8 cellular contexts compared by ENCODE assay signal in the genomic region with DNA sequence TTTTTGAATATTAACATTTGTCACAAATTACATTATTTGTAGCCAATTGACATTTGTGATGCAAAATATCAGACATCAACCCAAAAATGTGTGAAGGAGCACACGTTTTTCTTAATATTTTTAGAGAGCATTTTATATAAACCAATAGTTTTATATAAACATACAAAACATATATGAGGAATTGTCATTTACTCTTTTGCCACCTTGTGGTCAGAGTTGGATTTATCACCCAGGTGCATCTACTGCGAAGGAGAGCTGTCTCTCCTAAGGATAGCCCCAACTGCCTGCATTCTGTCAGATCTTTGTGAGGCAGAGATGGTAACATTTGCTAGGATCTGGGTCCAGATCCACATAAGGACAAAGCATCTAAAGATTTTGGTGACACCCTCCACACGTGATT. TPM values are rescaled to one million over a fixed set of nuclear protein-coding genes. Genes with fewer than 3 reads are reported as not detected.
DNase-seq lines count a peak whose midpoint lies in the region; FAIRE-seq and TF ChIP-seq lines count a peak whose summit lies in the region.

No MANE protein-coding gene starts in this region.

- no peak for FAIRE-seq in small intestine (lab: Jason Lieb, UNC)

- H3K9me3 ChIP-seq in HEK293 (ENCODE audit: control insufficient read depth, insufficient read depth, low read depth, low read length) (no peaks in the 10 kb centered on the region), small intestine (ENCODE audit: control insufficient read depth, low read depth) (no peaks in the 10 kb centered on the region)

- CTCF ChIA-PET in HEK293 (lab: Yijun Ruan, JAX): interaction anchor here (0.7 to 2.6 kb wide), 11 partner anchors 10 to 585 kb away, joined by 3 to 18 read pairs (median 4); no protein-coding TSS in a partner anchor

- 3 to 9% (median 8%) methylated on average over 3 of the region's 3 CpGs for WGBS in small intestine, 3 donors

- H3K36me3 ChIP-seq in HEK293 (ENCODE audit: control insufficient read depth in 2 of 2, insufficient read depth in 1 of 2, low read length in 2 of 2) (peaks cover 0 to 12% of the 10 kb centered on the region in 2 experiments; a peak in 1 of 3 replicates), small intestine (ENCODE audit: control insufficient read depth in 2 of 2, insufficient read depth in 2 of 2, low read length in 2 of 2) (no peaks in the 10 kb centered on the region)

- TF ChIP-seq CTCF in HEK293 (tag by site-specific recombination; IDR thresholded peaks at IDR 0.05) (no peak), fibroblast of mammary gland (conservative IDR thresholded peaks at IDR 0.05; ENCODE audit: control insufficient read depth, insufficient read depth, low read depth, low read length) (peak; percentile 52)

- POLR2A ChIA-PET in HEK293 (lab: Yijun Ruan, JAX): no interaction called here

- H3K27me3 ChIP-seq in small intestine (ENCODE audit: control insufficient read depth in 2 of 2, insufficient read depth in 2 of 2, low read length in 2 of 2): peaks cover 0 to 3% of the 10 kb centered on the region in 2 donors

- peak; percentile 36 for DNase-seq in NCI-H510A treated with DMSO at 0.1 percent for 48 hours (lab: John Stamatoyannopoulos, UW)
- no peak for DNase-seq in NCI-H510A (lab: John Stamatoyannopoulos, UW)
- DNase-seq in RKO (ENCODE audit: low spot score): peak; percentile 47
- DNase-seq in fibroblast of mammary gland (ENCODE audit: low read depth): peak; percentile 35
- DNase-seq in small intestine: peak; percentile 42
- DNase-seq in GOT3 (lab: John Stamatoyannopoulos, UW): no peak
- DNase-seq in posterior vena cava (ENCODE audit: low spot score): no peak

- no peaks in the 10 kb centered on the region for H3K4me1 ChIP-seq in HEK293 (ENCODE audit: control insufficient read depth, insufficient read depth, low read length)
- no peaks in the 10 kb centered on the region for H3K4me1 ChIP-seq in small intestine (ENCODE audit: control insufficient read depth in 2 of 2, insufficient read depth in 1 of 2, low read depth in 1 of 2, low read length in 1 of 2)

- intact Hi-C loops in posterior vena cava (cut with DNase I): no loop called here

- no peak overlapping the region for H3K4me3 ChIP-seq in HEK293 (ENCODE audit: low read depth, low read length)
- no peak overlapping the region for H3K4me3 ChIP-seq in fibroblast of mammary gland (ENCODE audit: control insufficient read depth, low read depth, low read length)
- H3K4me3 ChIP-seq in small intestine (ENCODE audit: low read depth in 1 of 2, low read length in 2 of 2): no peak overlapping the region

- H3K27ac ChIP-seq in HEK293 (ENCODE audit: extremely low read depth, low read depth, low read length) (no peak overlapping the region), small intestine (ENCODE audit: low read depth in 1 of 2, low read length in 1 of 2) (no peak overlapping the region)

TF ChIP-seq in HEK293, 187 proteins besides CTCF, POLR2A, EP300 and RAD21:
- TF ChIP-seq ZNF416 (tag by site-specific recombination; IDR thresholded peaks at IDR 0.05) (no peak), ZNF654 (tag by site-specific recombination; IDR thresholded peaks at IDR 0.05; ENCODE audit: low read depth) (peak; percentile 30; the same call in 1 of the 2 replicates)

RNA-seq across cellular contexts. Expression of gene USP27X, which starts 2.5 kb away (rescaled TPM):
- polyA plus RNA-seq in small intestine: 1 to 10 TPM in 1 of 3 donors, under 1 TPM in 2; 0.45 to 2.1 (median 0.81) TPM
- 1 to 10 TPM; 2.1 to 4.1 TPM for total RNA-seq in posterior vena cava

RNA-seq across cellular contexts. Expression of gene CLCN5, which starts 45.6 kb away (rescaled TPM):
- 1 to 10 TPM; 2.7 to 5.1 (median 4.5) TPM for polyA plus RNA-seq in small intestine
- 1 to 10 TPM; 7.9 to 8.4 TPM for total RNA-seq in posterior vena cava

RNA-seq across cellular contexts. Expression of gene PAGE4, which starts 47.6 kb away (rescaled TPM):
- polyA plus RNA-seq in small intestine: not detected
- total RNA-seq in posterior vena cava: not detected

Comparison
In these comparisons a context has a peak if more than half of its experiments do, and no peak if none do; other contexts are left out.
1. DNase-seq: peak in NCI-H510A treated with DMSO at 0.1 percent for 48 hours (single experiment), RKO (single experiment), fibroblast of mammary gland (single experiment) and small intestine (single experiment); none in NCI-H510A (single experiment), GOT3 (single experiment) and posterior vena cava (single experiment).